In genomic region chr7:139775829-139776266, GRCh38 we compare ENCODE assay signal across 8 cellular contexts. TPM values are rescaled to one million over a fixed set of nuclear protein-coding genes. Genes with fewer than 3 reads are reported as not detected.
DNase-seq lines count a peak whose midpoint lies in the region; ATAC-seq and TF ChIP-seq lines count a peak whose summit lies in the region.

No MANE protein-coding gene starts in this region.

- H3K79me2 ChIP-seq in Loucy (ENCODE audit: insufficient read depth, low read length) (peaks cover 61% of the 10 kb centered on the region), trophoblast cell (ENCODE audit: control insufficient read depth, insufficient read depth, low read length, poor library complexity) (no peaks in the 10 kb centered on the region)

- H4K20me1 ChIP-seq in Loucy (ENCODE audit: insufficient read depth, low read length, poor library complexity, severe bottlenecking), result peaks cover 14% of the 10 kb centered on the region

- DNase-seq in AG09309 (ENCODE audit: low read depth) (no peak), SK-N-DZ (ENCODE audit: low spot score) (peak; percentile 76), amniotic epithelial cell (ENCODE audit: low read depth) (peak; percentile 79), cardiac septum (ENCODE audit: low spot score) (peak; percentile 79), trophoblast cell (peak; percentile 51 to 76)

- peak overlapping the region; percentile 83 for H3K4me2 ChIP-seq in Loucy (ENCODE audit: low read depth, low read length, poor library complexity, severe bottlenecking)
- peak overlapping the region; percentile 4 for H3K4me2 ChIP-seq in trophoblast cell (ENCODE audit: low read length)

- no peak overlapping the region for H2BK120ac ChIP-seq in trophoblast cell (ENCODE audit: insufficient read depth, low read length, poor library complexity)

- intact Hi-C loops in cardiac septum (cut with DNase I), result loop anchor here (2.0 to 5.0 kb wide), 3 partner anchors 43 to 226 kb away; no protein-coding TSS in a partner anchor

- H3K9me3 ChIP-seq in Loucy (ENCODE audit: insufficient read depth, low read depth, low read length) (no peaks in the 10 kb centered on the region), trophoblast cell (ENCODE audit: insufficient read depth, low read depth, low read length) (no peaks in the 10 kb centered on the region)

- no peaks in the 10 kb centered on the region for H3F3A ChIP-seq in Loucy (ENCODE audit: low read depth)

- no peak overlapping the region for H3K14ac ChIP-seq in trophoblast cell (ENCODE audit: low read length)

- no peaks in the 10 kb centered on the region for H3K27me3 ChIP-seq in Loucy (ENCODE audit: insufficient read depth, low read length, poor library complexity, severe bottlenecking)
- H3K27me3 ChIP-seq in trophoblast cell (ENCODE audit: insufficient read depth, low read length), result peaks cover 13% of the 10 kb centered on the region

- no peak overlapping the region for H4K12ac ChIP-seq in trophoblast cell (ENCODE audit: low read depth, low read length)

- H3K9me2 ChIP-seq in Loucy (replicated peaks; ENCODE audit: low read depth, low read length), result no peaks in the 10 kb centered on the region

- no peak overlapping the region for H2AK5ac ChIP-seq in trophoblast cell (ENCODE audit: low read length)

- no peak overlapping the region for H3K4ac ChIP-seq in trophoblast cell (ENCODE audit: low read depth, low read length)

- H3K4me1 ChIP-seq in Loucy (ENCODE audit: insufficient read depth, low read length, poor library complexity, severe bottlenecking), result peaks cover 43% of the 10 kb centered on the region
- H3K4me1 ChIP-seq in trophoblast cell (ENCODE audit: control insufficient read depth in 1 of 2, insufficient read depth in 2 of 2, low read length in 2 of 2), result peaks cover 0 to 6% of the 10 kb centered on the region in 2 experiments

- ATAC-seq in GM18909 (IDR thresholded peaks at IDR 0.05; ENCODE audit: poor library complexity, unreplicated experiment) (peak; percentile 34), HG02885 (IDR thresholded peaks at IDR 0.05; ENCODE audit: poor library complexity, unreplicated experiment) (no peak)

- H3K36me3 ChIP-seq in Loucy (ENCODE audit: insufficient read depth, low read length) (no peaks in the 10 kb centered on the region), trophoblast cell (ENCODE audit: control insufficient read depth in 1 of 2, insufficient read depth in 2 of 2, low read length in 2 of 2) (no peaks in the 10 kb centered on the region)

- H3K9ac ChIP-seq in Loucy (ENCODE audit: low read depth, low read length, poor library complexity, severe bottlenecking) (peak overlapping the region; percentile 75), trophoblast cell (ENCODE audit: low read length) (no peak overlapping the region)

- H3K18ac ChIP-seq in trophoblast cell (ENCODE audit: low read length), result no peak overlapping the region

- H4K8ac ChIP-seq in trophoblast cell (ENCODE audit: low read depth, low read length), result no peak overlapping the region

- H3K27ac ChIP-seq in trophoblast cell (ENCODE audit: low read depth, low read length), result no peak overlapping the region

- 0 out of 2 replicates have a peak overlapping the region, but pooled peaks have one; percentile 13 for H2AFZ ChIP-seq in Loucy (ENCODE audit: low read length)
- H2AFZ ChIP-seq in trophoblast cell (ENCODE audit: insufficient read depth, low read length, poor library complexity), result no peak overlapping the region

- TF ChIP-seq CTCF in AG09309 (IDR thresholded peaks at IDR 0.05; ENCODE audit: control insufficient read depth, insufficient read depth, low read depth, low read length, missing control alignments) (peak; percentile 71), Loucy (conservative IDR thresholded peaks at IDR 0.05; ENCODE audit: low read length) (peak; percentile 81)

- H4K91ac ChIP-seq in trophoblast cell (ENCODE audit: low read depth, low read length), result no peak overlapping the region

- WGBS in trophoblast cell (ENCODE audit: extremely low coverage, insufficient coverage, insufficient read length), result no CpG with 5 or more reads among the region's 11 CpGs

- H3K23ac ChIP-seq in trophoblast cell (ENCODE audit: low read length), result no peak overlapping the region

- H3K4me3 ChIP-seq in AG09309 (ENCODE audit: control insufficient read depth, low read depth, low read length) (peak overlapping the region; percentile 93), Loucy (ENCODE audit: low read length, poor library complexity, severe bottlenecking) (peak overlapping the region; percentile 85), trophoblast cell (ENCODE audit: low read depth, low read length) (no peak overlapping the region)

- no peaks in the 10 kb centered on the region for H3K79me1 ChIP-seq in trophoblast cell (ENCODE audit: low read length)

- H2BK5ac ChIP-seq in trophoblast cell (ENCODE audit: low read depth, low read length, poor library complexity), result no peak overlapping the region

- H2BK12ac ChIP-seq in trophoblast cell (ENCODE audit: low read length), result no peak overlapping the region

RNA-seq across cellular contexts. Expression of gene HIPK2, which starts 1.9 kb away (rescaled TPM):
- 6.5 and 7.1 TPM in 2 replicates for polyA plus RNA-seq in SK-N-DZ (2014; cell fraction: cytosol; rRNA removed)
- polyA plus RNA-seq in SK-N-DZ (2014; cell fraction: nucleus; rRNA removed), result 3.4 and 6.1 TPM in 2 replicates
- 218 TPM for total RNA-seq in cardiac septum
- 6.8 and 8.0 TPM in 2 replicates for polyA plus RNA-seq in trophoblast cell (2013)

RNA-seq across cellular contexts. Expression of gene TBXAS1, which starts 53.2 kb away (rescaled TPM):
- polyA plus RNA-seq in SK-N-DZ (2014; cell fraction: cytosol; rRNA removed), result 2.3 and 9.7 TPM in 2 replicates
- 2.9 and 9.0 TPM in 2 replicates for polyA plus RNA-seq in SK-N-DZ (2014; cell fraction: nucleus; rRNA removed)
- total RNA-seq in cardiac septum, result 4.3 TPM
- 0.14 and 0.17 TPM in 2 replicates for polyA plus RNA-seq in trophoblast cell (2013)
